24 cellular contexts compared by ENCODE assay signal in genomic region chr4:103478729-103479128, GRCh38.
A peak's percentile ranks its signal among the peaks of the same experiment; 100 is the strongest.
DNase-seq lines count a peak whose midpoint lies in the region; ATAC-seq and TF ChIP-seq lines count a peak whose summit lies in the region.
"Had no signal": no experiment of that assay in that cellular context is flagged by ENCODE, and none has a peak within 500 bp of the region (broad histone marks: within the 10 kb centered on the region; RNA-seq: fewer than 3 reads in every experiment).

No MANE protein-coding gene starts in this region.

- WGBS in mesendoderm (ENCODE audit: extremely low coverage, insufficient coverage, low lambda C conversion rate), result no CpG with 5 or more reads among the region's 1 CpG

- H3K79me2 ChIP-seq in mesendoderm (ENCODE audit: control insufficient read depth, insufficient read depth, low read length), result no peaks in the 10 kb centered on the region

- peak; percentile 74 for TF ChIP-seq CTCF in HFFc6 (IDR thresholded peaks at IDR 0.05)
- peak; percentile 50 for TF ChIP-seq CTCF in RWPE2 (IDR thresholded peaks at IDR 0.05; ENCODE audit: poor library complexity, severe bottlenecking)

- H3K4ac ChIP-seq in mesendoderm (ENCODE audit: low read depth, low read length), result no peak overlapping the region

- H3K4me1 Mint-ChIP-seq in HFFc6 (ENCODE audit: low read depth), result no peaks in the 10 kb centered on the region
- H3K4me1 Mint-ChIP-seq: activated CD8-positive, alpha-beta memory T cell treated with anti-CD3 and anti-CD28 coated beads, Interleukin-2, amount 10 ng/mL, durations not matched to agents 7 days and 5 days; CD4-positive, alpha-beta memory T cell; central memory CD8-positive, alpha-beta T cell; IgD-negative memory B cell had no signal

- peak overlapping the region; percentile 64 for H2BK15ac ChIP-seq in mesendoderm (replicated peaks; ENCODE audit: low read depth)

- H3K36me3 ChIP-seq in RWPE2 (ENCODE audit: low read depth) (no peaks in the 10 kb centered on the region), mesendoderm (ENCODE audit: control insufficient read depth, insufficient read depth, low read length) (no peaks in the 10 kb centered on the region)
- H3K36me3 ChIP-seq: SJCRH30, upper lobe of left lung had no signal

- peak; percentile 44; the same call in 2 of the 3 replicates for ATAC-seq in RWPE2 (ENCODE audit: low read depth)
- ATAC-seq: activated CD8-positive, alpha-beta memory T cell treated with anti-CD3 and anti-CD28 coated beads, Interleukin-2, amount 10 ng/mL, durations not matched to agents 7 days and 5 days; effector memory CD8-positive, alpha-beta T cell; left colon; right cardiac atrium; stimulated activated naive CD8-positive, alpha-beta T cell treated with anti-CD3 and anti-CD28 coated beads, Interleukin-15, Interleukin-2, amounts not matched to agents 100 U/mL and 50 U/mL, for 24 hours had no signal

- H3K9me3 Mint-ChIP-seq in HFFc6, result no peaks in the 10 kb centered on the region
- H3K9me3 Mint-ChIP-seq: activated T-helper 2 cell treated with anti-CD3 and anti-CD28 coated beads, Interferon-gamma antibody, Interleukin-2, Interleukin-4, amounts not matched to agents 10 μg/mL and 5 μg/mL and 100 μg/mL, durations not matched to agents 14 hours and 24 hours and 36 hours; central memory CD8-positive, alpha-beta T cell; effector memory CD8-positive, alpha-beta T cell; T-helper 2 cell treated with Interferon-gamma antibody and Interleukin-4, amounts not matched to agents 5 μg/mL and 100 μg/mL, for 36 hours had no signal

- H2BK5ac ChIP-seq in mesendoderm (ENCODE audit: low read length), result peak overlapping the region; percentile 93

- no peak overlapping the region for H2AK5ac ChIP-seq in mesendoderm (ENCODE audit: low read length)

- no peak overlapping the region for H4K5ac ChIP-seq in mesendoderm (ENCODE audit: low read length)

- H3K4me1 ChIP-seq in RWPE2 (ENCODE audit: insufficient read depth, poor library complexity, severe bottlenecking) (no peaks in the 10 kb centered on the region), mesendoderm (ENCODE audit: control insufficient read depth, low read depth, low read length) (peaks cover 3% of the 10 kb centered on the region)
- H3K4me1 ChIP-seq: SJCRH30, upper lobe of left lung had no signal

- H3K27ac ChIP-seq in RWPE2 (ENCODE audit: poor library complexity, severe bottlenecking) (no peak overlapping the region), mesendoderm (ENCODE audit: low read depth, low read length) (peak overlapping the region; percentile 70)
- H3K27ac ChIP-seq: SJCRH30, upper lobe of left lung had no signal

- H3K56ac ChIP-seq in mesendoderm (ENCODE audit: low read length), result peak overlapping the region; percentile 62

- peak overlapping the region; percentile 87 for H3K18ac ChIP-seq in mesendoderm (ENCODE audit: low read length)

- H3K4me3 ChIP-seq in RWPE2 (ENCODE audit: severe bottlenecking) (no peak overlapping the region), mesendoderm (ENCODE audit: low read length) (no peak overlapping the region)
- H3K4me3 ChIP-seq: SJCRH30, upper lobe of left lung had no signal

- no peak overlapping the region for H3K4me2 ChIP-seq in mesendoderm (ENCODE audit: low read length)

- H3K9me3 ChIP-seq in RWPE2 (ENCODE audit: severe bottlenecking), result no peaks in the 10 kb centered on the region
- H3K9me3 ChIP-seq: SJCRH30, upper lobe of left lung had no signal

- H4K8ac ChIP-seq in mesendoderm (ENCODE audit: low read depth, low read length), result peak overlapping the region; percentile 76

- no peak overlapping the region for H3K4me3 Mint-ChIP-seq in HFFc6
- H3K4me3 Mint-ChIP-seq: activated CD8-positive, alpha-beta memory T cell treated with anti-CD3 and anti-CD28 coated beads, Interleukin-2, amount 10 ng/mL, durations not matched to agents 7 days and 5 days; CD4-positive, alpha-beta memory T cell; central memory CD8-positive, alpha-beta T cell; effector memory CD8-positive, alpha-beta T cell; IgD-negative memory B cell; T-helper 2 cell treated with Interferon-gamma antibody and Interleukin-4, amounts not matched to agents 5 μg/mL and 100 μg/mL, for 36 hours had no signal

- peak overlapping the region; percentile 82 for H2BK120ac ChIP-seq in mesendoderm (ENCODE audit: low read depth, low read length)

- no peak overlapping the region for H3K23ac ChIP-seq in mesendoderm (ENCODE audit: low read length)

- H3K27me3 ChIP-seq in RWPE2 (ENCODE audit: insufficient read depth, poor library complexity, severe bottlenecking), result no peaks in the 10 kb centered on the region
- H3K27me3 ChIP-seq in mesendoderm (ENCODE audit: insufficient read depth, low read length, poor library complexity), result no peaks in the 10 kb centered on the region
- H3K27me3 ChIP-seq: SJCRH30, upper lobe of left lung had no signal

- no peaks in the 10 kb centered on the region for H3K36me3 Mint-ChIP-seq in HFFc6 (ENCODE audit: low read depth)
- H3K36me3 Mint-ChIP-seq: activated CD8-positive, alpha-beta memory T cell treated with anti-CD3 and anti-CD28 coated beads, Interleukin-2, amount 10 ng/mL, durations not matched to agents 7 days and 5 days; CD4-positive, alpha-beta memory T cell; IgD-negative memory B cell had no signal

- peaks cover 2% of the 10 kb centered on the region; the same call in 1 of the 2 replicates for H3K27me3 Mint-ChIP-seq in HFFc6 (ENCODE audit: insufficient read depth)
- H3K27me3 Mint-ChIP-seq: activated CD8-positive, alpha-beta memory T cell treated with anti-CD3 and anti-CD28 coated beads, Interleukin-2, amount 10 ng/mL, durations not matched to agents 7 days and 5 days; central memory CD8-positive, alpha-beta T cell; effector memory CD8-positive, alpha-beta T cell; IgD-negative memory B cell had no signal

- peak in 2 of 3 experiments; percentile 0 to 31 for DNase-seq in NCI-H1417 (lab: John Stamatoyannopoulos, UW)
- DNase-seq in NCI-H1417 treated with DMSO at 0.1 percent for 48 hours (lab: John Stamatoyannopoulos, UW), result no peak
- peak; percentile 5 for DNase-seq in HFFc6
- no peak for DNase-seq in RWPE2 (ENCODE audit: low spot score)
- peak; percentile 21 for DNase-seq in mesendoderm
- no peak for DNase-seq in NCI-H1105 (lab: John Stamatoyannopoulos, UW)
- no peak for DNase-seq in NCI-H2171 treated with DMSO at 0.1 percent for 48 hours (lab: John Stamatoyannopoulos, UW)
- no peak for DNase-seq in mucosa of gallbladder (ENCODE audit: low spot score)
- DNase-seq: activated CD4-positive, CD25-positive, alpha-beta regulatory T cell treated with anti-CD3 and anti-CD28 coated beads, Interleukin-2, amount 50 U/mL, for 72 hours; activated CD8-positive, alpha-beta memory T cell treated with anti-CD3 and anti-CD28 coated beads, Interleukin-2, amount 10 ng/mL, durations not matched to agents 7 days and 5 days; CD4-positive, alpha-beta memory T cell; effector memory CD8-positive, alpha-beta T cell; EL; left colon; NCI-H146; NCI-H446; right cardiac atrium; SJCRH30; stimulated activated naive CD8-positive, alpha-beta T cell treated with anti-CD3 and anti-CD28 coated beads, Interleukin-15, Interleukin-2, amounts not matched to agents 100 U/mL and 50 U/mL, for 24 hours; upper lobe of left lung had no signal

- H3K9ac ChIP-seq in mesendoderm (ENCODE audit: low read length), result peak overlapping the region; percentile 20

- no peaks in the 10 kb centered on the region for H3K79me1 ChIP-seq in mesendoderm (ENCODE audit: low read length)

- H3K27ac Mint-ChIP-seq in HFFc6, result no peak overlapping the region
- H3K27ac Mint-ChIP-seq: activated CD8-positive, alpha-beta memory T cell treated with anti-CD3 and anti-CD28 coated beads, Interleukin-2, amount 10 ng/mL, durations not matched to agents 7 days and 5 days; activated T-helper 2 cell treated with anti-CD3 and anti-CD28 coated beads, Interferon-gamma antibody, Interleukin-2, Interleukin-4, amounts not matched to agents 10 μg/mL and 5 μg/mL and 100 μg/mL, durations not matched to agents 14 hours and 24 hours and 36 hours; CD4-positive, alpha-beta memory T cell; effector memory CD8-positive, alpha-beta T cell; IgD-negative memory B cell; T-helper 2 cell treated with Interferon-gamma antibody and Interleukin-4, amounts not matched to agents 5 μg/mL and 100 μg/mL, for 36 hours had no signal

Comparison
In these comparisons a context has a peak if more than half of its experiments do, and no peak if none do; other contexts are left out.
1. DNase-seq: peak in NCI-H1417 (2 of 3), HFFc6 (single experiment) and mesendoderm (single experiment); none in NCI-H1417 treated with DMSO at 0.1 percent for 48 hours (single experiment), RWPE2 (single experiment), NCI-H1105 (single experiment), NCI-H2171 treated with DMSO at 0.1 percent for 48 hours (single experiment) and mucosa of gallbladder (single experiment).